In the genomic region with DNA sequence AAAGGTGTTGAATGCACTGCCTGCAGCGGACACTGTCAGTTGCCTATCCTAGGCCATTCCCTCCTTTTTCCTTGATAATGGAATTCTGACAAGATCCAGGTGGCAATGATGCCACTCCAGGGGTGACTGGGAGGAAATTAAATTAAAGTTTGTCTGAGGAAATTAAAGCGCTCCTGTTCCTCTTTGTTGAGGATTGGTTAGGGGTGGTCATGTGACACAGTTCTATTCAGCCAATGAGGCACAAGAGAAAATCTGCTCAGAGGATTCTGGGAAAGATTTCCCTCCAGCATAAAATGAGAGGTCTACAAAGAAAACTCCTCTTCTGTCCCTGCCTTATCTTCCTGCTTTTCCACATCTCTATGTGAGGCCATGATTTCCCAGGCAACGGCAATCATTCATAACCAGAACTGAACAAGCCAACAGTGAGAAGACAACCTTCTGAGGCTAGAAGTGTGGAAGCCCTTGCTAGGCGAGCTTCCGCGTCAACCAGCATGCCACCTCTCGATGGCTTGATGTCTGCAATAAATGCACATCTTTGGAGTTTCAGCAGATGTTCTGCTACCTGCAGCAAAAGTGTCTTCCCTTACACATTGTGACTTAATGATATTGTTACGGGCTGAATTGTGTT, we compare ENCODE assay signal across 22 cellular contexts. TPM values are rescaled to one million over a fixed set of nuclear protein-coding genes. Genes with fewer than 3 reads are reported as not detected.
A peak's percentile ranks its signal among the peaks of the same experiment; 100 is the strongest.
DNase-seq lines count a peak whose midpoint lies in the region; ATAC-seq, FAIRE-seq and TF ChIP-seq lines count a peak whose summit lies in the region.
"Had no signal": no experiment of that assay in that cellular context is flagged by ENCODE, and none has a peak within 500 bp of the region (broad histone marks: within the 10 kb centered on the region; RNA-seq: fewer than 3 reads in every experiment).

No MANE protein-coding gene starts in this region.

- H3K4me3 ChIP-seq in A549, result no peak overlapping the region
- no peak overlapping the region for H3K4me3 ChIP-seq in Karpas-422 (ENCODE audit: low read length)
- H3K4me3 ChIP-seq in stomach, result no peak overlapping the region
- H3K4me3 ChIP-seq: GM23338, HAP-1 had no signal

- POLR2A ChIA-PET in A549 (lab: Yijun Ruan, JAX) (no interaction called here), WTC11 (lab: Charles Lee) (no interaction called here)

- H3K4me2 ChIP-seq in A549 (no peak overlapping the region), Karpas-422 (ENCODE audit: low read depth, low read length, poor library complexity, severe bottlenecking) (no peak overlapping the region)
- H3K4me2 ChIP-seq: GM23338 had no signal

- H3K79me2 ChIP-seq in Karpas-422 (ENCODE audit: low read length), result no peaks in the 10 kb centered on the region

- no peak overlapping the region for H2AFZ ChIP-seq in Karpas-422 (ENCODE audit: low read length)
- H2AFZ ChIP-seq: GM23338 had no signal

- no peak for TF ChIP-seq RAD21 in A549 (conservative IDR thresholded peaks at IDR 0.05 in 1 of 2, IDR thresholded peaks at IDR 0.05 in 1 of 2)

- no peaks in the 10 kb centered on the region for H4K20me1 ChIP-seq in Karpas-422 (ENCODE audit: insufficient read depth, low read depth, low read length)

- no peaks in the 10 kb centered on the region for H3K36me3 ChIP-seq in Karpas-422 (ENCODE audit: insufficient read depth, low read length)
- H3K36me3 ChIP-seq in stomach, result no peaks in the 10 kb centered on the region
- H3K36me3 ChIP-seq: HAP-1 had no signal

- FAIRE-seq in A549 (lab: Jason Lieb, UNC), result no peak
- FAIRE-seq: G401.6, GM12892, GM19239, H54 had no signal

- ATAC-seq in A549, result no peak
- ATAC-seq in WTC11, result no peak
- ATAC-seq: GM23338 had no signal

- H3K4me1 Mint-ChIP-seq in WTC11 (peaks cover 17% of the 10 kb centered on the region), progenitor cell of endocrine pancreas (ENCODE audit: low read depth) (peaks cover 5% of the 10 kb centered on the region)
- no peaks in the 10 kb centered on the region for H3K4me1 Mint-ChIP-seq in activated naive CD4-positive, alpha-beta T cell treated with anti-CD3 and anti-CD28 coated beads for 36 hours (ENCODE audit: low read depth)

- TF ChIP-seq POLR2A in A549 (IDR thresholded peaks at IDR 0.05; ENCODE audit: low read length) (no peak), stomach (IDR thresholded peaks at IDR 0.05) (no peak)

- H3K27ac ChIP-seq in A549, result no peak overlapping the region
- no peak overlapping the region for H3K27ac ChIP-seq in Karpas-422 (ENCODE audit: low read length)
- H3K27ac ChIP-seq in stomach, result no peak overlapping the region

- H3K9me2 ChIP-seq in Karpas-422 (replicated peaks; ENCODE audit: insufficient read depth, low read length), result no peaks in the 10 kb centered on the region

- H3K9ac ChIP-seq in Karpas-422 (ENCODE audit: low read length), result no peak overlapping the region

- WGBS in A549 (ENCODE audit: missing lambda C conversion rate), result 92% methylated on average over 8 of the region's 8 CpGs
- 94 to 97% (median 95%) methylated on average over 8 of the region's 8 CpGs for WGBS in stomach, 5 donors

- H3K4me1 ChIP-seq in A549 (peaks cover 5% of the 10 kb centered on the region; the same call in 2 of the 3 replicates), Karpas-422 (ENCODE audit: low read length) (no peaks in the 10 kb centered on the region), stomach (peaks cover 4 to 11% (median 7%) of the 10 kb centered on the region in 4 donors)

- H3K27me3 ChIP-seq in Karpas-422 (ENCODE audit: low read length), result 0 out of 2 replicates have a peak, but pooled peaks cover 5% of the 10 kb centered on the region
- no peaks in the 10 kb centered on the region for H3K27me3 ChIP-seq in stomach

- intact Hi-C loops in stomach (cut with DNase I; ENCODE audit: low total_unique reads), result no loop called here
- intact Hi-C loops in activated naive CD4-positive, alpha-beta T cell treated with anti-CD3 and anti-CD28 coated beads for 36 hours (cut with micrococcal nuclease), result no loop called here

- H3K4me3 Mint-ChIP-seq in WTC11 (no peak overlapping the region), progenitor cell of endocrine pancreas (ENCODE audit: low read depth) (no peak overlapping the region)
- no peak overlapping the region for H3K4me3 Mint-ChIP-seq in activated naive CD4-positive, alpha-beta T cell treated with anti-CD3 and anti-CD28 coated beads for 36 hours
- H3K4me3 Mint-ChIP-seq: CD4-positive, alpha-beta memory T cell; GM23338; HFFc6 had no signal

- peaks cover 5% of the 10 kb centered on the region for H3K9me3 Mint-ChIP-seq in WTC11
- H3K9me3 Mint-ChIP-seq in progenitor cell of endocrine pancreas (ENCODE audit: low read depth), result no peaks in the 10 kb centered on the region
- H3K9me3 Mint-ChIP-seq in activated naive CD4-positive, alpha-beta T cell treated with anti-CD3 and anti-CD28 coated beads for 36 hours, result no peaks in the 10 kb centered on the region
- H3K9me3 Mint-ChIP-seq: CD4-positive, alpha-beta memory T cell; GM23338 had no signal

- no peaks in the 10 kb centered on the region; the same call in 1 of the 2 replicates for H3K27me3 Mint-ChIP-seq in WTC11 (ENCODE audit: low read depth)
- H3K27me3 Mint-ChIP-seq in progenitor cell of endocrine pancreas, result peaks cover 34% of the 10 kb centered on the region
- no peaks in the 10 kb centered on the region for H3K27me3 Mint-ChIP-seq in activated naive CD4-positive, alpha-beta T cell treated with anti-CD3 and anti-CD28 coated beads for 36 hours (ENCODE audit: low read depth)

- DNase-seq in A549 (ENCODE audit: low read depth in 1 of 2, low spot score in 1 of 2) (no peak), Karpas-422 (peak; percentile 42), WTC11 (ENCODE audit: low spot score) (no peak), progenitor cell of endocrine pancreas (ENCODE audit: low spot score, unreplicated experiment) (no peak), stomach (no peak), hypothalamus (lab: John Stamatoyannopoulos, UW) (no peak)
- DNase-seq in activated naive CD4-positive, alpha-beta T cell treated with anti-CD3 and anti-CD28 coated beads for 36 hours, result no peak
- DNase-seq: 8988T; C1 segment of cervical spinal cord; Calu3; CD4-positive, alpha-beta memory T cell; COR-L47; DMS53; DND-41; HFFc6 had no signal

- H3K9me3 ChIP-seq in A549 (no peaks in the 10 kb centered on the region), Karpas-422 (ENCODE audit: low read length) (no peaks in the 10 kb centered on the region), stomach (no peaks in the 10 kb centered on the region)
- H3K9me3 ChIP-seq: HAP-1 had no signal

- no peak overlapping the region for H3K27ac Mint-ChIP-seq in WTC11
- H3K27ac Mint-ChIP-seq in progenitor cell of endocrine pancreas, result peak overlapping the region; percentile 33
- H3K27ac Mint-ChIP-seq in activated naive CD4-positive, alpha-beta T cell treated with anti-CD3 and anti-CD28 coated beads for 36 hours, result no peak overlapping the region
- H3K27ac Mint-ChIP-seq: CD4-positive, alpha-beta memory T cell; GM23338; HFFc6 had no signal

- CTCF ChIA-PET in A549 (lab: Yijun Ruan, JAX) (no interaction called here), WTC11 (lab: Charles Lee) (no interaction called here)
- CTCF ChIA-PET in activated naive CD4-positive, alpha-beta T cell treated with anti-CD3 and anti-CD28 coated beads for 36 hours (lab: Charles Lee), result no interaction called here

- TF ChIP-seq CTCF in A549 (IDR thresholded peaks at IDR 0.05) (no peak), WTC11 (IDR thresholded peaks at IDR 0.05) (no peak), progenitor cell of endocrine pancreas (IDR thresholded peaks at IDR 0.05; ENCODE audit: unreplicated experiment) (no peak), stomach (IDR thresholded peaks at IDR 0.05) (no peak)

- TF ChIP-seq EP300 in A549 (IDR thresholded peaks at IDR 0.05), result no peak
- no peak for TF ChIP-seq EP300 in stomach (IDR thresholded peaks at IDR 0.05)

- H3K36me3 Mint-ChIP-seq in WTC11 (no peaks in the 10 kb centered on the region), progenitor cell of endocrine pancreas (ENCODE audit: insufficient read depth) (no peaks in the 10 kb centered on the region)
- no peaks in the 10 kb centered on the region for H3K36me3 Mint-ChIP-seq in activated naive CD4-positive, alpha-beta T cell treated with anti-CD3 and anti-CD28 coated beads for 36 hours (ENCODE audit: low read depth)
- H3K36me3 Mint-ChIP-seq: CD4-positive, alpha-beta memory T cell had no signal

TF ChIP-seq in A549, 52 proteins besides CTCF, POLR2A, EP300 and RAD21 (continues in another document):
- TF ChIP-seq, protein P1, sequence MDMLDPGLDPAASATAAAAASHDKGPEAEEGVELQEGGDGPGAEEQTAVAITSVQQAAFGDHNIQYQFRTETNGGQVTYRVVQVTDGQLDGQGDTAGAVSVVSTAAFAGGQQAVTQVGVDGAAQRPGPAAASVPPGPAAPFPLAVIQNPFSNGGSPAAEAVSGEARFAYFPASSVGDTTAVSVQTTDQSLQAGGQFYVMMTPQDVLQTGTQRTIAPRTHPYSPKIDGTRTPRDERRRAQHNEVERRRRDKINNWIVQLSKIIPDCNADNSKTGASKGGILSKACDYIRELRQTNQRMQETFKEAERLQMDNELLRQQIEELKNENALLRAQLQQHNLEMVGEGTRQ (IDR thresholded peaks at IDR 0.05), result 0 out of 2 replicates have a peak, but pooled peaks have one; percentile 35

RNA-seq across cellular contexts. Expression of a gene that starts 5.6 kb away (rescaled TPM):
- polyA plus RNA-seq in A549 (2011; rRNA removed) (4.1 and 6.2 TPM in 2 replicates), A549 (2017; fragmentation: RNase III; extraction: RNeasy Plus Mini Kit Qiagen cat#74134 plus additional on column Dnase treatment) (3.9 to 6.6 TPM (median 5.0 TPM) in 3 replicates), stomach (1 to 10 TPM in 1 of 3 donors, under 1 TPM in 2; 0.38 to 2.1 (median 0.44) TPM)
- polyA plus RNA-seq in A549 (2012; cell fraction: cytosol; rRNA removed), result 2.6 and 3.2 TPM in 2 replicates
- polyA plus RNA-seq in A549 (2012; cell fraction: nucleus; rRNA removed), result 2.0 TPM in 2 replicates
- polyA minus RNA-seq in A549 (2011; rRNA and poly(A)+ RNA removed), result 2.8 and 5.0 TPM in 2 replicates
- total RNA-seq in Karpas-422 (2014; rRNA removed; shearing (Covaris generic); ENCODE audit: low replicate concordance), result not detected in 2 replicates
- total RNA-seq in WTC11 (2021) (0.15 to 0.23 TPM (median 0.23 TPM) in 3 replicates), progenitor cell of endocrine pancreas (2.2 and 3.3 TPM in 2 replicates), stomach (1 to 10 TPM in 2 of 5 donors, not detected in 3; 2.2 to 5.8 TPM)
- not detected for total RNA-seq in activated naive CD4-positive, alpha-beta T cell treated with anti-CD3 and anti-CD28 coated beads for 36 hours
- total RNA-seq: CD4-positive, alpha-beta memory T cell; HFFc6 had no signal
- polyA plus RNA-seq: BJ; CD4-positive, alpha-beta memory T cell; GM23338 had no signal
